ENCODE assay signal across 21 cellular contexts in genomic region chr2:221133941-221134340, GRCh38.
DNase-seq lines count a peak whose midpoint lies in the region; ATAC-seq, FAIRE-seq and TF ChIP-seq lines count a peak whose summit lies in the region.
"Had no signal": no experiment of that assay in that cellular context is flagged by ENCODE, and none has a peak within 500 bp of the region (broad histone marks: within the 10 kb centered on the region; RNA-seq: fewer than 3 reads in every experiment).

No MANE protein-coding gene starts in this region.

- no peaks in the 10 kb centered on the region for H3K27me3 ChIP-seq in MG63
- H3K27me3 ChIP-seq in SJCRH30, result no peaks in the 10 kb centered on the region
- no peaks in the 10 kb centered on the region for H3K27me3 ChIP-seq in Caco-2 (replicated peaks; ENCODE audit: control insufficient read depth, insufficient read depth, low read length)

- H3K36me3 ChIP-seq in MG63, result no peaks in the 10 kb centered on the region
- H3K36me3 ChIP-seq in SJCRH30, result no peaks in the 10 kb centered on the region
- H3K36me3 ChIP-seq in Caco-2 (ENCODE audit: control insufficient read depth, insufficient read depth, low read length), result no peaks in the 10 kb centered on the region
- H3K36me3 ChIP-seq: HAP-1 had no signal

- no peaks in the 10 kb centered on the region for H3K36me3 Mint-ChIP-seq in Caco-2 (ENCODE audit: insufficient read depth, unreplicated experiment)
- H3K36me3 Mint-ChIP-seq: CD4-positive, alpha-beta memory T cell had no signal

- BruUV-seq in Caco-2 (replicated peaks; lab: Mats Ljungman, UMichigan), result no TSS peak

- H3K4me3 ChIP-seq in MG63 (no peak overlapping the region), SJCRH30 (no peak overlapping the region), Caco-2 (ENCODE audit: low read depth, low read length) (no peak overlapping the region)
- H3K4me3 ChIP-seq: HAP-1 had no signal

- no peak overlapping the region for H3K27ac ChIP-seq in SJCRH30

- H3K9me3 ChIP-seq in MG63 (no peaks in the 10 kb centered on the region), SJCRH30 (replicated peaks) (no peaks in the 10 kb centered on the region), Caco-2 (no peaks in the 10 kb centered on the region)
- H3K9me3 ChIP-seq: HAP-1 had no signal

- DNase-seq in EH (ENCODE audit: low read depth) (peak; percentile 32), MG63 (peak; percentile 44), SJCRH30 (peak; percentile 30 to 77), urothelium cell line (ENCODE audit: low spot score) (peak; percentile 7), Caco-2 (no peak), amygdala (lab: John Stamatoyannopoulos, UW) (no peak)
- DNase-seq: Calu3; CD4-positive, alpha-beta memory T cell; DMS53; KBM-7; NCI-H1417; NCI-H187; NCI-H2107; NCI-H510A; T-helper 2 cell had no signal

- peaks cover 2% of the 10 kb centered on the region for H3K27me3 Mint-ChIP-seq in Caco-2 (ENCODE audit: insufficient read depth, unreplicated experiment)

- H3K4me1 Mint-ChIP-seq in Caco-2 (ENCODE audit: low read depth, unreplicated experiment), result no peaks in the 10 kb centered on the region
- H3K4me1 Mint-ChIP-seq: CD4-positive, alpha-beta memory T cell had no signal

- FAIRE-seq in urothelium cell line (lab: Jason Lieb, UNC), result no peak
- FAIRE-seq: GM12892, HepG2 had no signal

- no peaks in the 10 kb centered on the region for H3K9me3 Mint-ChIP-seq in Caco-2 (ENCODE audit: unreplicated experiment)

- H3K4me3 Mint-ChIP-seq in Caco-2 (ENCODE audit: unreplicated experiment), result no peak overlapping the region
- H3K4me3 Mint-ChIP-seq: CD4-positive, alpha-beta memory T cell had no signal

- H3K4me1 ChIP-seq in SJCRH30, result peaks cover 29% of the 10 kb centered on the region
- no peaks in the 10 kb centered on the region for H3K4me1 ChIP-seq in Caco-2

- intact Hi-C loops in Caco-2 (cut with micrococcal nuclease; ENCODE audit: unreplicated experiment), result no loop called here

- POLR2A ChIA-PET in Caco-2 (lab: Charles Lee), result no interaction called here

- H3K27ac Mint-ChIP-seq in Caco-2 (ENCODE audit: unreplicated experiment), result no peak overlapping the region
- H3K27ac Mint-ChIP-seq: CD4-positive, alpha-beta memory T cell had no signal

- no peak for TF ChIP-seq CTCF in Caco-2 (IDR thresholded peaks at IDR 0.05; ENCODE audit: insufficient read depth in 1 of 2, low read depth in 1 of 2, low read length in 1 of 2, severe bottlenecking in 1 of 2, unreplicated experiment in 1 of 2)

- ATAC-seq in HG03097 (IDR thresholded peaks at IDR 0.05; ENCODE audit: low FRiP score, unreplicated experiment), result no peak
- ATAC-seq: HepG2, Panc1, Right ventricle myocardium inferior had no signal

- CTCF ChIA-PET in Caco-2 (lab: Charles Lee), result no interaction called here

Comparison
In these comparisons a context has a peak if more than half of its experiments do, and no peak if none do; other contexts are left out.
1. DNase-seq: peak in EH (single experiment), MG63 (single experiment), SJCRH30 (2 of 2) and urothelium cell line (single experiment); none in Caco-2 (0 of 2) and amygdala (0 of 56).